In genomic region chr6:110876170-110876773, GRCh38 we compare ENCODE assay signal across 8 cellular contexts. TPM values are rescaled to one million over a fixed set of nuclear protein-coding genes. Genes with fewer than 3 reads are reported as not detected.
DNase-seq lines count a peak whose midpoint lies in the region; ATAC-seq, FAIRE-seq and TF ChIP-seq lines count a peak whose summit lies in the region.

No MANE protein-coding gene starts in this region.

- H3K4me1 Mint-ChIP-seq in IgD-negative memory B cell (peaks cover 42 to 48% (median 43%) of the 10 kb centered on the region in 3 donors), naive B cell (peaks cover 45 to 60% (median 55%) of the 10 kb centered on the region in 3 donors)
- peaks cover 26% of the 10 kb centered on the region for H3K4me1 Mint-ChIP-seq in activated T-helper 17 cell treated with anti-CD3 and anti-CD28 coated beads, Interleukin-2, amount 50 U/mL, for 72 hours
- peaks cover 50% of the 10 kb centered on the region for H3K4me1 Mint-ChIP-seq in stimulated activated memory B cell treated with anti-CD40 and anti-IgM and Interleukin-4, amounts not matched to agents 10 μg/mL and 1 μg/mL and 100 μg/mL, for 72 hours

- in situ Hi-C loops in Caki2 (cut with HindIII; ENCODE audit: low pct_unique_long_range_greater_than_20kb, low sequenced_read_pairs), result loop anchor here (10.0 kb wide), 1 partner anchor 341 kb away; no protein-coding TSS in a partner anchor

- H3K4me3 Mint-ChIP-seq in IgD-negative memory B cell (peak overlapping the region; percentile 94 to 99 (median 97)), naive B cell (peak overlapping the region in 7 of 8 donors; percentile 92 to 100 (median 97))
- peak overlapping the region; percentile 96 for H3K4me3 Mint-ChIP-seq in activated T-helper 17 cell treated with anti-CD3 and anti-CD28 coated beads, Interleukin-2, amount 50 U/mL, for 72 hours
- H3K4me3 Mint-ChIP-seq in stimulated activated memory B cell treated with anti-CD40 and anti-IgM and Interleukin-4, amounts not matched to agents 10 μg/mL and 1 μg/mL and 100 μg/mL, for 72 hours, result peak overlapping the region; percentile 98

- peak; percentile 53 for FAIRE-seq in RCC 7860 (lab: Jason Lieb, UNC)

- DNase-seq in Caki2 (ENCODE audit: low read depth), result peak; percentile 88
- DNase-seq in RCC 7860 (ENCODE audit: low spot score), result peak; percentile 77
- DNase-seq in fibroblast of mammary gland (ENCODE audit: low read depth), result peak; percentile 87
- DNase-seq in naive B cell, result peak; percentile 52

- peak overlapping the region; percentile 85 for H3K4me3 ChIP-seq in fibroblast of mammary gland (ENCODE audit: control insufficient read depth, low read depth, low read length)

- ATAC-seq in GM21390 (IDR thresholded peaks at IDR 0.05; ENCODE audit: unreplicated experiment), result peak; percentile 36
- peak; percentile 70 for ATAC-seq in activated T-helper 17 cell treated with anti-CD3 and anti-CD28 coated beads, Interleukin-2, amount 50 U/mL, for 72 hours (replicated peaks)
- peak; percentile 15 to 18 for ATAC-seq in naive B cell (ENCODE audit: low read depth in 2 of 2)
- ATAC-seq in stimulated activated memory B cell treated with anti-CD40 and anti-IgM and Interleukin-4, amounts not matched to agents 10 μg/mL and 1 μg/mL and 100 μg/mL, for 72 hours, result peak; percentile 65

- no peak for TF ChIP-seq CTCF in fibroblast of mammary gland (conservative IDR thresholded peaks at IDR 0.05; ENCODE audit: control insufficient read depth, insufficient read depth, low read depth, low read length)

- H3K27me3 Mint-ChIP-seq in IgD-negative memory B cell (no peaks in the 10 kb centered on the region), naive B cell (no peaks in the 10 kb centered on the region)
- H3K27me3 Mint-ChIP-seq in activated T-helper 17 cell treated with anti-CD3 and anti-CD28 coated beads, Interleukin-2, amount 50 U/mL, for 72 hours, result no peaks in the 10 kb centered on the region
- H3K27me3 Mint-ChIP-seq in stimulated activated memory B cell treated with anti-CD40 and anti-IgM and Interleukin-4, amounts not matched to agents 10 μg/mL and 1 μg/mL and 100 μg/mL, for 72 hours, result no peaks in the 10 kb centered on the region

- H3K9me3 Mint-ChIP-seq in IgD-negative memory B cell, result no peaks in the 10 kb centered on the region
- no peaks in the 10 kb centered on the region for H3K9me3 Mint-ChIP-seq in activated T-helper 17 cell treated with anti-CD3 and anti-CD28 coated beads, Interleukin-2, amount 50 U/mL, for 72 hours
- H3K9me3 Mint-ChIP-seq in naive B cell, result no peaks in the 10 kb centered on the region
- no peaks in the 10 kb centered on the region for H3K9me3 Mint-ChIP-seq in stimulated activated memory B cell treated with anti-CD40 and anti-IgM and Interleukin-4, amounts not matched to agents 10 μg/mL and 1 μg/mL and 100 μg/mL, for 72 hours

- H3K27ac Mint-ChIP-seq in IgD-negative memory B cell, result peak overlapping the region; percentile 91 to 96 (median 94)
- peak overlapping the region; percentile 96 for H3K27ac Mint-ChIP-seq in activated T-helper 17 cell treated with anti-CD3 and anti-CD28 coated beads, Interleukin-2, amount 50 U/mL, for 72 hours
- peak overlapping the region in 5 of 6 donors; percentile 90 to 95 (median 94) for H3K27ac Mint-ChIP-seq in naive B cell
- peak overlapping the region; percentile 98 for H3K27ac Mint-ChIP-seq in stimulated activated memory B cell treated with anti-CD40 and anti-IgM and Interleukin-4, amounts not matched to agents 10 μg/mL and 1 μg/mL and 100 μg/mL, for 72 hours

- H3K36me3 Mint-ChIP-seq in IgD-negative memory B cell, result no peaks in the 10 kb centered on the region
- H3K36me3 Mint-ChIP-seq in activated T-helper 17 cell treated with anti-CD3 and anti-CD28 coated beads, Interleukin-2, amount 50 U/mL, for 72 hours (ENCODE audit: low read depth), result peaks cover 63% of the 10 kb centered on the region
- H3K36me3 Mint-ChIP-seq in naive B cell, result no peaks in the 10 kb centered on the region
- H3K36me3 Mint-ChIP-seq in stimulated activated memory B cell treated with anti-CD40 and anti-IgM and Interleukin-4, amounts not matched to agents 10 μg/mL and 1 μg/mL and 100 μg/mL, for 72 hours, result no peaks in the 10 kb centered on the region

RNA-seq across cellular contexts. Expression of gene AMD1, which starts 1.7 kb away (rescaled TPM):
- 33.7 and 38.2 TPM in 2 replicates for total RNA-seq in Caki2 (2014; rRNA removed; shearing (Covaris generic); ENCODE audit: low replicate concordance)
- polyA plus RNA-seq in IgD-negative memory B cell (46.2 TPM), naive B cell (ENCODE audit: low read depth in 6 of 6) (10 to 100 TPM; 51.3 to 87.5 (median 66.3) TPM)
- 10 to 100 TPM; 49.8 to 92.9 TPM for total RNA-seq in activated T-helper 17 cell treated with anti-CD3 and anti-CD28 coated beads, Interleukin-2, amount 50 U/mL, for 72 hours

Comparison
In these comparisons a context has a peak if more than half of its experiments do, and no peak if none do; other contexts are left out.
1. Peak in every context shown above with its lines: DNase-seq, ATAC-seq and H3K4me3 ChIP-seq.
2. ATAC-seq: peak in every context shown above with its lines; median percentile 70 in activated T-helper 17 cell treated with anti-CD3 and anti-CD28 coated beads, Interleukin-2, amount 50 U/mL, for 72 hours; 65 in stimulated activated memory B cell treated with anti-CD40 and anti-IgM and Interleukin-4, amounts not matched to agents 10 μg/mL and 1 μg/mL and 100 μg/mL, for 72 hours; 36 in GM21390; 16 in naive B cell.